In genomic region chr9:70259512-70259802, GRCh38 we compare ENCODE assay signal across 8 cellular contexts. TPM values are rescaled to one million over a fixed set of nuclear protein-coding genes. Genes with fewer than 3 reads are reported as not detected.
DNase-seq lines count a peak whose midpoint lies in the region; ATAC-seq, FAIRE-seq and TF ChIP-seq lines count a peak whose summit lies in the region.

No MANE protein-coding gene starts in this region.

- CTCF ChIA-PET in A549 (lab: Yijun Ruan, JAX) (no interaction called here), mammary epithelial cell (lab: Charles Lee; ENCODE audit: low non-redundant PET) (no interaction called here)

- TSS peak; percentile 47 for BruUV-seq in mammary epithelial cell (replicated peaks; lab: Mats Ljungman, UMichigan)

- peak overlapping the region; percentile 71 for H3K4me2 ChIP-seq in A549
- H3K4me2 ChIP-seq in mammary epithelial cell (ENCODE audit: insufficient read depth, low read depth, low read length): peak overlapping the region; percentile 92

- dilution Hi-C loops in mammary epithelial cell (cut with HindIII; ENCODE audit: low sequenced_read_pairs): loop anchor here (5.0 to 25.0 kb wide), 2 partner anchors 137 to 297 kb away; no protein-coding TSS in a partner anchor

- TF ChIP-seq EP300 in A549 (IDR thresholded peaks at IDR 0.05): no peak

- H3K79me2 ChIP-seq in mammary epithelial cell (ENCODE audit: insufficient read depth, low read length): peaks cover 74% of the 10 kb centered on the region

- H4K20me1 ChIP-seq in mammary epithelial cell (ENCODE audit: insufficient read depth, low read length): peaks cover 3% of the 10 kb centered on the region

- ATAC-seq in A549 (no peak; a peak in 1 of 6 replicates), HG03460 (IDR thresholded peaks at IDR 0.05; ENCODE audit: unreplicated experiment) (peak; percentile 0), HG03469 (IDR thresholded peaks at IDR 0.05; ENCODE audit: unreplicated experiment) (no peak)
- ATAC-seq in activated CD4-positive, CD25-positive, alpha-beta regulatory T cell treated with anti-CD3 and anti-CD28 coated beads, Interleukin-2, amount 50 U/mL, for 24 hours: no peak

- peaks cover 3% of the 10 kb centered on the region for H3K36me3 ChIP-seq in mammary epithelial cell (ENCODE audit: insufficient read depth, low read length)

- H2AFZ ChIP-seq in mammary epithelial cell (ENCODE audit: low read depth, low read length): peak overlapping the region; percentile 77

- no peak for FAIRE-seq in A549 (lab: Jason Lieb, UNC)

- peak overlapping the region; percentile 90 to 93 for H3K27ac ChIP-seq in A549
- H3K27ac ChIP-seq in mammary epithelial cell (ENCODE audit: insufficient read depth, low read depth, low read length): peak overlapping the region; percentile 94

- WGBS in A549 (ENCODE audit: missing lambda C conversion rate): under 1% methylated on average over 10 of the region's 10 CpGs
- 3% methylated on average over 10 of the region's 10 CpGs for WGBS in mammary epithelial cell (ENCODE audit: low coverage, missing lambda C conversion rate)

- H3K9ac ChIP-seq in mammary epithelial cell (ENCODE audit: insufficient read depth, low read length): peak overlapping the region; percentile 99

- DNase-seq in A549 (ENCODE audit: low read depth in 1 of 2, low spot score in 1 of 2): no peak
- DNase-seq in mammary epithelial cell: no peak
- DNase-seq in amniotic stem cell (lab: John Stamatoyannopoulos, UW): no peak
- no peak for DNase-seq in KG1 (lab: John Stamatoyannopoulos, UW)

- POLR2A ChIA-PET in A549 (lab: Yijun Ruan, JAX): no interaction called here

- TF ChIP-seq CTCF in A549 (IDR thresholded peaks at IDR 0.05): no peak
- no peak for TF ChIP-seq CTCF in mammary epithelial cell (conservative IDR thresholded peaks at IDR 0.05 in 1 of 2, IDR thresholded peaks at IDR 0.05 in 1 of 2; ENCODE audit: extremely low read depth in 1 of 2, insufficient read depth in 1 of 2, low read depth in 1 of 2, low read length in 2 of 2)

- no peak for TF ChIP-seq RAD21 in A549 (conservative IDR thresholded peaks at IDR 0.05 in 1 of 2, IDR thresholded peaks at IDR 0.05 in 1 of 2)

- in situ Hi-C loops in mammary epithelial cell (cut with MboI; ENCODE audit: low sequenced_read_pairs in 2 of 2): no loop called here

- intact Hi-C loops in mammary epithelial cell (cut with micrococcal nuclease): no loop called here

- peak overlapping the region; percentile 78 for H3K4me3 ChIP-seq in A549
- H3K4me3 ChIP-seq in mammary epithelial cell (replicated peaks in 1 of 3; ENCODE audit: insufficient read depth in 1 of 3, low read depth in 2 of 3, low read length in 3 of 3): peak overlapping the region; percentile 57 to 87 (median 87)
- peak overlapping the region; percentile 87 for H3K4me3 ChIP-seq in mononuclear cell (ENCODE audit: low read length)

- 0 out of 3 replicates have a peak, but pooled peaks cover 7% of the 10 kb centered on the region for H3K4me1 ChIP-seq in A549
- peaks cover 65% of the 10 kb centered on the region for H3K4me1 ChIP-seq in mammary epithelial cell (ENCODE audit: insufficient read depth, low read length)
- H3K4me1 ChIP-seq in mononuclear cell (ENCODE audit: insufficient read depth, low read length): peaks cover 48% of the 10 kb centered on the region

- no peak for TF ChIP-seq POLR2A in A549 (IDR thresholded peaks at IDR 0.05; ENCODE audit: low read length)

- H3K9me3 ChIP-seq in A549 (no peaks in the 10 kb centered on the region), mammary epithelial cell (replicated peaks; ENCODE audit: insufficient read depth, low read length) (no peaks in the 10 kb centered on the region), mononuclear cell (ENCODE audit: low read depth, low read length) (no peaks in the 10 kb centered on the region)

- H3K27me3 ChIP-seq in mammary epithelial cell (ENCODE audit: insufficient read depth, low read length) (no peaks in the 10 kb centered on the region), mononuclear cell (ENCODE audit: insufficient read depth, low read length) (no peaks in the 10 kb centered on the region)

TF ChIP-seq in A549, 52 proteins besides CTCF, POLR2A, EP300 and RAD21:
- TF ChIP-seq MYC (IDR thresholded peaks at IDR 0.05; ENCODE audit: borderline replicate concordance, low read length): 0 out of 2 replicates have a peak, but pooled peaks have one; percentile 6
- TF ChIP-seq CHD2 (IDR thresholded peaks at IDR 0.05; ENCODE audit: low read length, partially characterized antibody): no peak

RNA-seq across cellular contexts. Expression of gene SMC5, which starts 0.7 kb away (rescaled TPM):
- polyA plus RNA-seq in A549 (2011; rRNA removed): 16.5 and 28.0 TPM in 2 replicates
- polyA plus RNA-seq in A549 (2012; cell fraction: cytosol; rRNA removed): 4.0 and 4.1 TPM in 2 replicates
- 4.4 and 7.5 TPM in 2 replicates for polyA plus RNA-seq in A549 (2012; cell fraction: nucleus; rRNA removed)
- polyA plus RNA-seq in A549 (2017; fragmentation: RNase III; extraction: RNeasy Plus Mini Kit Qiagen cat#74134 plus additional on column Dnase treatment): 17.4 to 18.5 TPM (median 18.0 TPM) in 3 replicates
- polyA minus RNA-seq in A549 (2011; rRNA and poly(A)+ RNA removed): 6.5 TPM in 2 replicates
- 10 to 100 TPM; 24.8 to 28.0 TPM for total RNA-seq in mammary epithelial cell
- 6.9 TPM for polyA plus RNA-seq in mammary epithelial cell
- 7.0 TPM for polyA minus RNA-seq in mammary epithelial cell
- total RNA-seq in mononuclear cell: 30.1 TPM
